Comparison of ENCODE assay signal across 11 cellular contexts in genomic region chr19:46478356-46478986, GRCh38. TPM values are rescaled to one million over a fixed set of nuclear protein-coding genes. Genes with fewer than 3 reads are reported as not detected.
DNase-seq lines count a peak whose midpoint lies in the region; ATAC-seq and TF ChIP-seq lines count a peak whose summit lies in the region.
"Had no signal": no experiment of that assay in that cellular context is flagged by ENCODE, and none has a peak within 500 bp of the region (broad histone marks: within the 10 kb centered on the region; RNA-seq: fewer than 3 reads in every experiment).

No MANE protein-coding gene starts in this region.

- H3K4me2 ChIP-seq in mammary epithelial cell (ENCODE audit: insufficient read depth, low read depth, low read length) = no peak overlapping the region

- no peaks in the 10 kb centered on the region for H3K27me3 ChIP-seq in mammary epithelial cell (ENCODE audit: insufficient read depth, low read length)

- no peaks in the 10 kb centered on the region for H3K79me2 ChIP-seq in mammary epithelial cell (ENCODE audit: insufficient read depth, low read length)

- dilution Hi-C loops in mammary epithelial cell (cut with HindIII; ENCODE audit: low sequenced_read_pairs) = no loop called here

- H3K9ac ChIP-seq in mammary epithelial cell (ENCODE audit: insufficient read depth, low read length) = no peak overlapping the region

- H3K27ac ChIP-seq in mammary epithelial cell (ENCODE audit: insufficient read depth, low read depth, low read length) = no peak overlapping the region

- TF ChIP-seq CTCF in mammary epithelial cell (conservative IDR thresholded peaks at IDR 0.05 in 1 of 2, IDR thresholded peaks at IDR 0.05 in 1 of 2; ENCODE audit: extremely low read depth in 1 of 2, insufficient read depth in 1 of 2, low read depth in 1 of 2, low read length in 2 of 2) = no peak

- in situ Hi-C loops in mammary epithelial cell (cut with MboI; ENCODE audit: low sequenced_read_pairs in 2 of 2) = no loop called here

- ATAC-seq in GM18498 (IDR thresholded peaks at IDR 0.05; ENCODE audit: unreplicated experiment) = no peak
- ATAC-seq: left cardiac atrium had no signal

- BruUV-seq in mammary epithelial cell (replicated peaks; lab: Mats Ljungman, UMichigan) = no TSS peak

- DNase-seq in NOMO-1 treated with DMSO at 0.1 percent for 48 hours (lab: John Stamatoyannopoulos, UW; ENCODE audit: unreplicated experiment) = peak; percentile 6
- no peak for DNase-seq in NOMO-1 (lab: John Stamatoyannopoulos, UW; ENCODE audit: unreplicated experiment in 2 of 2)
- DNase-seq in NCI-H2171 treated with DMSO at 0.1 percent for 48 hours (lab: John Stamatoyannopoulos, UW) = peak; percentile 36
- DNase-seq in mammary epithelial cell = peak; percentile 62
- DNase-seq in occipital lobe (lab: John Stamatoyannopoulos, UW) = peak; percentile 64
- DNase-seq in globus pallidus (ENCODE audit: low spot score) = no peak
- no peak for DNase-seq in OCI-M2 (lab: John Stamatoyannopoulos, UW; ENCODE audit: unreplicated experiment)
- DNase-seq: C1 segment of cervical spinal cord, left cardiac atrium, NCI-H345 had no signal

- no peaks in the 10 kb centered on the region for H3K9me3 ChIP-seq in mammary epithelial cell (replicated peaks; ENCODE audit: insufficient read depth, low read length)

- H2AFZ ChIP-seq in mammary epithelial cell (ENCODE audit: low read depth, low read length) = no peak overlapping the region

- intact Hi-C loops in mammary epithelial cell (cut with micrococcal nuclease) = no loop called here

- no peak overlapping the region for H3K4me3 ChIP-seq in mammary epithelial cell (replicated peaks in 1 of 3; ENCODE audit: insufficient read depth in 1 of 3, low read depth in 2 of 3, low read length in 3 of 3)

- H4K20me1 ChIP-seq in mammary epithelial cell (ENCODE audit: insufficient read depth, low read length) = no peaks in the 10 kb centered on the region

- H3K36me3 ChIP-seq in mammary epithelial cell (ENCODE audit: insufficient read depth, low read length) = no peaks in the 10 kb centered on the region

- 58% methylated on average over 4 of the region's 4 CpGs for WGBS in mammary epithelial cell (ENCODE audit: low coverage, missing lambda C conversion rate)

- CTCF ChIA-PET in mammary epithelial cell (lab: Charles Lee; ENCODE audit: low non-redundant PET) = no interaction called here

- peaks cover 50% of the 10 kb centered on the region for H3K4me1 ChIP-seq in mammary epithelial cell (ENCODE audit: insufficient read depth, low read length)

RNA-seq across cellular contexts. Expression of gene PNMA8A, which starts 7.1 kb away (rescaled TPM):
- 10 to 100 TPM in 1 of 2 donors, under 1 TPM in 1; 0.24 to 39.3 TPM for total RNA-seq in mammary epithelial cell
- 0.26 TPM for polyA plus RNA-seq in mammary epithelial cell
- polyA minus RNA-seq in mammary epithelial cell = not detected
- total RNA-seq in occipital lobe = 58.5 TPM

RNA-seq across cellular contexts. Expression of gene PNMA8B, which starts 17.2 kb away (rescaled TPM):
- total RNA-seq in mammary epithelial cell (under 1 TPM; 0.12 to 0.67 TPM), occipital lobe (17.5 TPM)
- polyA plus RNA-seq in mammary epithelial cell = 0.01 TPM
- polyA minus RNA-seq in mammary epithelial cell = 1.3 TPM

RNA-seq across cellular contexts. Expression of gene PNMA8C, which starts 49.7 kb away (rescaled TPM):
- total RNA-seq in mammary epithelial cell = 1 to 10 TPM in 1 of 2 donors, not detected in 1; 2.3 TPM
- polyA plus RNA-seq in mammary epithelial cell = not detected
- not detected for polyA minus RNA-seq in mammary epithelial cell
- total RNA-seq in occipital lobe = 25.3 TPM

Comparison
In these comparisons a context has a peak if more than half of its experiments do, and no peak if none do; other contexts are left out.
1. DNase-seq: peak in NOMO-1 treated with DMSO at 0.1 percent for 48 hours (single experiment), NCI-H2171 treated with DMSO at 0.1 percent for 48 hours (single experiment), mammary epithelial cell (single experiment) and occipital lobe (single experiment); none in NOMO-1 (0 of 2), globus pallidus (single experiment) and OCI-M2 (single experiment).
2. RNA of gene PNMA8B, which starts 17.2 kb away (total RNA-seq): 17.5 TPM in occipital lobe (single experiment); 0.12 to 0.67 TPM in mammary epithelial cell; every median in the first group is over 10 times any median in the second.